ENCODE assay signal across 1 cellular context in genomic region chr5:133111299-133111698, GRCh38.
TF ChIP-seq lines count a peak whose summit lies in the region.

No MANE protein-coding gene starts in this region.

TF ChIP-seq in GM12878, 131 proteins besides CTCF, POLR2A, EP300 and RAD21 (continued from another document):
- TF ChIP-seq CUX1 (IDR thresholded peaks at IDR 0.05; ENCODE audit: insufficient replicate concordance, low read depth, low read length) (no peak), HDAC2 (IDR thresholded peaks at IDR 0.05) (no peak), POLR2AphosphoS5 (IDR thresholded peaks at IDR 0.05; ENCODE audit: low read length) (no peak), NFYA (IDR thresholded peaks at IDR 0.05; ENCODE audit: borderline replicate concordance, low read depth, low read length) (no peak), CREM (IDR thresholded peaks at IDR 0.05; ENCODE audit: low read depth) (no peak), NR2F1 (conservative IDR thresholded peaks at IDR 0.05) (no peak), KAT2A (conservative IDR thresholded peaks at IDR 0.05; ENCODE audit: control insufficient read depth, low read depth, low read length) (no peak), SUPT20H (IDR thresholded peaks at IDR 0.05; ENCODE audit: borderline replicate concordance, control insufficient read depth, low read depth, low read length) (no peak), ZBTB4 (CRISPR knock-in tag; IDR thresholded peaks at IDR 0.05) (no peak), ASH2L (IDR thresholded peaks at IDR 0.05; ENCODE audit: borderline replicate concordance, low read depth) (no peak), CBFB (IDR thresholded peaks at IDR 0.05; ENCODE audit: low read depth) (no peak), FOXK2 (IDR thresholded peaks at IDR 0.05) (no peak), MLLT1 (IDR thresholded peaks at IDR 0.05) (no peak), SMAD5 (IDR thresholded peaks at IDR 0.05; ENCODE audit: low read depth) (no peak), SKIL (IDR thresholded peaks at IDR 0.05; ENCODE audit: low read depth, poor library complexity, severe bottlenecking) (no peak), NKRF (conservative IDR thresholded peaks at IDR 0.05) (no peak), NBN (IDR thresholded peaks at IDR 0.05) (0 out of 2 replicates have a peak, but pooled peaks have one; percentile 47), NFXL1 (IDR thresholded peaks at IDR 0.05; ENCODE audit: borderline replicate concordance) (no peak), POU2F2 (IDR thresholded peaks at IDR 0.05; ENCODE audit: borderline replicate concordance, low read depth, low read length) (no peak), ZNF207 (IDR thresholded peaks at IDR 0.05; ENCODE audit: borderline replicate concordance) (no peak), ZSCAN29 (IDR thresholded peaks at IDR 0.05) (peak; percentile 42; the same call in 1 of the 2 replicates), EGR1 (IDR thresholded peaks at IDR 0.05; ENCODE audit: borderline replicate concordance in 1 of 2, low read depth in 2 of 2, low read length in 2 of 2) (no peak), ATF3 (IDR thresholded peaks at IDR 0.05; ENCODE audit: borderline replicate concordance, extremely low read depth, low read depth, low read length) (no peak), MXI1 (IDR thresholded peaks at IDR 0.05; ENCODE audit: low read depth, low read length) (no peak), NR2C1 (IDR thresholded peaks at IDR 0.05) (no peak), PBX3 (IDR thresholded peaks at IDR 0.05; ENCODE audit: insufficient replicate concordance, low read depth, low read length) (no peak), SPI1 (IDR thresholded peaks at IDR 0.05; ENCODE audit: borderline replicate concordance, insufficient read depth, low read depth, low read length) (no peak), STAT1 (conservative IDR thresholded peaks at IDR 0.05) (0 out of 2 replicates have a peak, but pooled peaks have one; percentile 74), ZNF622 (IDR thresholded peaks at IDR 0.05) (no peak), HSF1 (IDR thresholded peaks at IDR 0.05; ENCODE audit: low read depth, low read length) (no peak), PML (IDR thresholded peaks at IDR 0.05; ENCODE audit: low read length) (no peak), SP1 (IDR thresholded peaks at IDR 0.05; ENCODE audit: low read depth, low read length) (no peak), ZBTB33 (IDR thresholded peaks at IDR 0.05) (no peak), ETV6 (conservative IDR thresholded peaks at IDR 0.05 in 1 of 2, IDR thresholded peaks at IDR 0.05 in 1 of 2; ENCODE audit: borderline replicate concordance in 1 of 2, low read depth in 1 of 2) (no peak), HCFC1 (IDR thresholded peaks at IDR 0.05; ENCODE audit: low read length) (no peak), PAX5 (IDR thresholded peaks at IDR 0.05; ENCODE audit: borderline replicate concordance, low read depth, low read length) (peak; percentile 42; the same call in 1 of the 2 replicates)
